ENCODE assay signal across 21 cellular contexts in the genomic region with DNA sequence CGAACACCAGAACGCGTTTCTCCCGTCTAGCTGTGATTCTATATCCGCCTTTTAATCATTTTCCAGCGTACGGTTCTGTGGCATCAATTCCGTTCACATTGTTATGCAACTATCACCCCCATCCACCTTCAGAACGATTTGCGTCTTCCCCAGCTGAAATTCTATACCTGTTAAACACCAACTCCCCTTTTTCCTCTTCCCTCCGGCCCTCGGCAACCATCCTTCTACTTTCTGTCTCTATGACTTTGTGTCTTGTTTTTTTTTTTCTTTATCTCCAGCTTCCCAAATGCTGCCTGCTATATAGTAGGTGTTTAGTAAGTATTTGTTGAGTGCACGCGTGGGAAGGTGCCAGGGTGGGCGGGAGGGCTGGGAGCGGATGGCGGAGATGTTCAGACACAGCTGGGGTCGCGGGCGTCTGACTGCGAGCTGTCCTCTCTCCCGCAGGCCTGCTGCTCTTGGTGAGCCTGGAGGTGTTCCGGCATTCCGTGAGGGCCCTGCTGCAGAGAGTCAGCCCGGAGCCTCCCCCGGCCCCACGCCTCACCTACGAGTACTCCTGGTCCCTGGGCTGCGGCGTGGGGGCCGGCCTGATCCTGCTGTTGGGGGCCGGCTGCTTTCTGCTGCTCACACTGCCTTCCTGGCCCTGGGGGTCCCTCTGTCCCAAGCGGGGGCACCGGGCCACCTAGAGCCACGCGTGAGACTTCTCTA. TPM values are rescaled to one million over a fixed set of nuclear protein-coding genes. Genes with fewer than 3 reads are reported as not detected.
"Had no signal": no experiment of that assay in that cellular context is flagged by ENCODE, and none has a peak within 500 bp of the region (broad histone marks: within the 10 kb centered on the region; RNA-seq: fewer than 3 reads in every experiment).

No MANE protein-coding gene starts in this region.

- DNase-seq: activated CD4-positive, alpha-beta T cell treated with anti-CD3 and anti-CD28 coated beads, Interleukin-2, amount 10 ng/mL, durations not matched to agents 24 days and 14 days; activated naive CD4-positive, alpha-beta T cell treated with anti-CD3 and anti-CD28 coated beads, Interleukin-2, amount 10 ng/mL, durations not matched to agents 7 days and 5 days; central memory CD4-positive, alpha-beta T cell; effector CD4-positive, alpha-beta T cell; spleen; stimulated activated CD4-positive, alpha-beta T cell treated with anti-CD3 and anti-CD28 coated beads, Interleukin-1b, Interleukin-23, amount 100 ng/mL, for 48 hours; tibial artery; WERI-Rb-1 had no signal

- H3K27ac ChIP-seq: coronary artery, epithelial cell of prostate, hepatocyte, neutrophil, prostate gland, spleen, tibial artery, WERI-Rb-1 had no signal

- H3K36me3 ChIP-seq: neutrophil, prostate gland, spleen, tibial artery, WERI-Rb-1 had no signal

- H3K4me3 Mint-ChIP-seq: activated CD4-positive, alpha-beta T cell treated with anti-CD3 and anti-CD28 coated beads, Interleukin-2, amount 10 ng/mL, durations not matched to agents 24 days and 14 days; activated naive CD4-positive, alpha-beta T cell treated with anti-CD3 and anti-CD28 coated beads, Interleukin-2, amount 10 ng/mL, durations not matched to agents 7 days and 5 days; stimulated activated memory B cell treated with anti-CD40 and anti-IgM and Interleukin-4, amounts not matched to agents 10 μg/mL and 1 μg/mL and 100 μg/mL, for 72 hours had no signal

- H2AFZ ChIP-seq: hepatocyte had no signal

- H3K4me3 ChIP-seq: coronary artery, hepatocyte, prostate gland, spleen, tibial artery had no signal

- H3K79me2 ChIP-seq: hepatocyte had no signal

- H3K4me1 ChIP-seq: prostate gland, spleen, tibial artery had no signal

- H3K4me2 ChIP-seq: hepatocyte had no signal

- H3K9me3 Mint-ChIP-seq: activated CD4-positive, alpha-beta T cell treated with anti-CD3 and anti-CD28 coated beads, Interleukin-2, amount 10 ng/mL, durations not matched to agents 24 days and 14 days; activated naive CD4-positive, alpha-beta T cell treated with anti-CD3 and anti-CD28 coated beads, Interleukin-2, amount 10 ng/mL, durations not matched to agents 7 days and 5 days; activated T-helper 2 cell treated with anti-CD3 and anti-CD28 coated beads, Interferon-gamma antibody, Interleukin-2, Interleukin-4, amounts not matched to agents 10 μg/mL and 5 μg/mL and 100 μg/mL, durations not matched to agents 14 hours and 24 hours and 36 hours had no signal

- H3K27ac Mint-ChIP-seq: activated CD4-positive, alpha-beta T cell treated with anti-CD3 and anti-CD28 coated beads, Interleukin-2, amount 10 ng/mL, durations not matched to agents 24 days and 14 days; activated naive CD4-positive, alpha-beta T cell treated with anti-CD3 and anti-CD28 coated beads, Interleukin-2, amount 10 ng/mL, durations not matched to agents 7 days and 5 days; activated T-helper 2 cell treated with anti-CD3 and anti-CD28 coated beads, Interferon-gamma antibody, Interleukin-2, Interleukin-4, amounts not matched to agents 10 μg/mL and 5 μg/mL and 100 μg/mL, durations not matched to agents 14 hours and 24 hours and 36 hours; stimulated activated memory B cell treated with anti-CD40 and anti-IgM and Interleukin-4, amounts not matched to agents 10 μg/mL and 1 μg/mL and 100 μg/mL, for 72 hours had no signal

- FAIRE-seq: islet of Langerhans had no signal

- H3K27me3 ChIP-seq: hepatocyte had no signal

- H3K9me3 ChIP-seq: neutrophil, prostate gland, spleen, tibial artery had no signal

- H3K36me3 Mint-ChIP-seq: activated naive CD4-positive, alpha-beta T cell treated with anti-CD3 and anti-CD28 coated beads, Interleukin-2, amount 10 ng/mL, durations not matched to agents 7 days and 5 days; stimulated activated memory B cell treated with anti-CD40 and anti-IgM and Interleukin-4, amounts not matched to agents 10 μg/mL and 1 μg/mL and 100 μg/mL, for 72 hours had no signal

- ATAC-seq: sciatic nerve; stimulated activated memory B cell treated with anti-CD40 and anti-IgM and Interleukin-4, amounts not matched to agents 10 μg/mL and 1 μg/mL and 100 μg/mL, for 72 hours had no signal

- H3K4me1 Mint-ChIP-seq: activated naive CD4-positive, alpha-beta T cell treated with anti-CD3 and anti-CD28 coated beads, Interleukin-2, amount 10 ng/mL, durations not matched to agents 7 days and 5 days; stimulated activated memory B cell treated with anti-CD40 and anti-IgM and Interleukin-4, amounts not matched to agents 10 μg/mL and 1 μg/mL and 100 μg/mL, for 72 hours had no signal

RNA-seq across cellular contexts. Expression of a gene that starts 20.2 kb away (rescaled TPM):
- total RNA-seq: activated CD4-positive, alpha-beta T cell treated with anti-CD3 and anti-CD28 coated beads, Interleukin-2, amount 10 ng/mL, durations not matched to agents 24 days and 14 days; activated CD8-positive, alpha-beta memory T cell treated with anti-CD3 and anti-CD28 coated beads for 36 hours; activated T-helper 2 cell treated with anti-CD3 and anti-CD28 coated beads, Interferon-gamma antibody, Interleukin-2, Interleukin-4, amounts not matched to agents 10 μg/mL and 5 μg/mL and 100 μg/mL, durations not matched to agents 14 hours and 24 hours and 36 hours; liver; sciatic nerve; spleen had no signal
- polyA plus RNA-seq: adipose tissue, hepatocyte, liver, spleen had no signal

RNA-seq across cellular contexts. Expression of a gene that starts 48.9 kb away (rescaled TPM):
- total RNA-seq: activated CD4-positive, alpha-beta T cell treated with anti-CD3 and anti-CD28 coated beads, Interleukin-2, amount 10 ng/mL, durations not matched to agents 24 days and 14 days; activated CD8-positive, alpha-beta memory T cell treated with anti-CD3 and anti-CD28 coated beads for 36 hours; activated T-helper 2 cell treated with anti-CD3 and anti-CD28 coated beads, Interferon-gamma antibody, Interleukin-2, Interleukin-4, amounts not matched to agents 10 μg/mL and 5 μg/mL and 100 μg/mL, durations not matched to agents 14 hours and 24 hours and 36 hours; liver had no signal

RNA-seq across cellular contexts. Expression of a gene that starts 52.0 kb away (rescaled TPM):
- total RNA-seq: activated CD4-positive, alpha-beta T cell treated with anti-CD3 and anti-CD28 coated beads, Interleukin-2, amount 10 ng/mL, durations not matched to agents 24 days and 14 days; activated CD8-positive, alpha-beta memory T cell treated with anti-CD3 and anti-CD28 coated beads for 36 hours; activated T-helper 2 cell treated with anti-CD3 and anti-CD28 coated beads, Interferon-gamma antibody, Interleukin-2, Interleukin-4, amounts not matched to agents 10 μg/mL and 5 μg/mL and 100 μg/mL, durations not matched to agents 14 hours and 24 hours and 36 hours; hepatocyte; myocyte had no signal
- polyA plus RNA-seq: hepatocyte had no signal
